In the genomic region with DNA sequence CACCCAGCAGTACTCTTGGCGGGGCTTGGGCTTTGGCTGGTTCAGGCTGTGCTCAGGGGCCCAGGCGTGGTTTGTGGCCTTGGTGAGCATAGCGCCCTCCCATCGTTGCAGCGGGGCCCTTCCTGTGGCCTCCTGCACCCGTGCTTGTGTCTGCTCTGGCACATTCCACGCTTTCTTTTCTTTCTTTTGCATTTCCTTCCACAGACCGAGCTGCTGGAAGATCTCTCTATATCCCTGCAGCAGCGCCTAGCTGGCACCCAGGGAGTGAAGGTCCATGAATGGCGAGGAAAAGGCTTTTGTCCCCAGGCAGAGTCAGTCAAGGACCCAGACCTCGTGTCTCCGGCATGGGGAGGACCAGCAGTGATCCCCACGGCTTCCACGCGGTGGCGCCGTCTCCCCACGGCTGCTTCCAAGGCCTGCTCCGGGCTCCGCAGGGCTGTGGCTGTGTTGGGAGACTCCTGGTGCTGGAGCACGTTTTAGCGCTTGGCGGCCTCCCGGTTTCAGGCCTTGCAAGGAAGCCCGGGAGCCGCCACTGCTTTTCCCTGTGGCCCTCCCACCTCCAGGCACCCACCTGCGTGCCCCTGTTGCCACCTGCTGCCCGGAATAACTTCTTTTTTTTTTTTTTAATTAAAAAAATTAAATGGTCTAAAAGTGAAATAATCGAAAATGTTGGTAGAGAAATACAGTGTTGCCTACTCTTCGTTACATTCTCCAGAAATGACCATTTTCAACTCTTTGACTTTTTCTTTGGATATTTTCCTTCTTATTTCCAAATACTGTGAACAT, we compare ENCODE assay signal across 8 cellular contexts. TPM values are rescaled to one million over a fixed set of nuclear protein-coding genes. Genes with fewer than 3 reads are reported as not detected.
DNase-seq lines count a peak whose midpoint lies in the region; ATAC-seq and TF ChIP-seq lines count a peak whose summit lies in the region.

No MANE protein-coding gene starts in this region.

- no peak overlapping the region for H3K9ac ChIP-seq in colonic mucosa (ENCODE audit: low read depth in 2 of 2, low read length in 2 of 2)
- no peak overlapping the region for H3K9ac ChIP-seq in liver (ENCODE audit: low read depth in 1 of 2, low read length in 2 of 2)

- peak overlapping the region; percentile 71 for H3K27ac Mint-ChIP-seq in activated CD4-positive, alpha-beta T cell treated with anti-CD3 and anti-CD28 coated beads, Interleukin-2, amount 10 ng/mL, durations not matched to agents 24 days and 14 days

- WGBS in liver: 26% methylated on average over 30 of the region's 30 CpGs

- intact Hi-C loops in activated CD4-positive, alpha-beta T cell treated with anti-CD3 and anti-CD28 coated beads, Interleukin-2, amount 10 ng/mL, durations not matched to agents 24 days and 14 days (cut with micrococcal nuclease): no loop called here
- intact Hi-C loops in colonic mucosa (cut with DNase I): loop anchor here (10.0 kb wide), 2 partner anchors 225 to 365 kb away; no protein-coding TSS in a partner anchor

- H3K36me3 Mint-ChIP-seq in activated CD4-positive, alpha-beta T cell treated with anti-CD3 and anti-CD28 coated beads, Interleukin-2, amount 10 ng/mL, durations not matched to agents 24 days and 14 days (ENCODE audit: low read depth): no peaks in the 10 kb centered on the region

- H3K27me3 ChIP-seq in colonic mucosa (no peaks in the 10 kb centered on the region), liver (ENCODE audit: control insufficient read depth in 4 of 4, insufficient read depth in 4 of 4, low read length in 3 of 4) (no peaks in the 10 kb centered on the region)

- peak overlapping the region; percentile 47 for H3K4me3 Mint-ChIP-seq in activated CD4-positive, alpha-beta T cell treated with anti-CD3 and anti-CD28 coated beads, Interleukin-2, amount 10 ng/mL, durations not matched to agents 24 days and 14 days

- TF ChIP-seq RAD21 in liver (IDR thresholded peaks at IDR 0.05): peak; percentile 98 to 99

- peaks cover 8% of the 10 kb centered on the region for H3K27me3 Mint-ChIP-seq in activated CD4-positive, alpha-beta T cell treated with anti-CD3 and anti-CD28 coated beads, Interleukin-2, amount 10 ng/mL, durations not matched to agents 24 days and 14 days

- TF ChIP-seq CTCF in GM12872 (IDR thresholded peaks at IDR 0.05; ENCODE audit: insufficient read depth, low read depth, low read length) (peak; percentile 92), colonic mucosa (IDR thresholded peaks at IDR 0.05) (peak; percentile 89), liver (IDR thresholded peaks at IDR 0.05; ENCODE audit: low read depth, low read length, missing input control) (peak; percentile 94)

- H3K4me1 ChIP-seq in colonic mucosa (no peaks in the 10 kb centered on the region), liver (ENCODE audit: control insufficient read depth in 4 of 4, insufficient read depth in 4 of 4, low read length in 3 of 4) (peaks cover 0 to 3% (median 0%) of the 10 kb centered on the region in 4 donors)

- H3K4me3 ChIP-seq in colonic mucosa (no peak overlapping the region), liver (ENCODE audit: low read depth in 1 of 3, low read length in 3 of 3) (no peak overlapping the region)

- peak; percentile 15 for DNase-seq in NCI-H510A (lab: John Stamatoyannopoulos, UW)
- peak; percentile 95 for DNase-seq in activated CD4-positive, alpha-beta T cell treated with anti-CD3 and anti-CD28 coated beads, Interleukin-2, amount 10 ng/mL, durations not matched to agents 24 days and 14 days
- DNase-seq in colonic mucosa: peak; percentile 80
- DNase-seq in stimulated activated CD4-positive, alpha-beta T cell treated with anti-CD3 and anti-CD28 coated beads, TNF-alpha, amount 100 ng/mL, for 1 hour (ENCODE audit: low read depth in 3 of 3, low spot score in 1 of 3): peak; percentile 9 to 61 (median 33)

- H3K27ac ChIP-seq in colonic mucosa (no peak overlapping the region), liver (ENCODE audit: low read depth in 1 of 2, low read length in 2 of 2) (no peak overlapping the region)

- H3K9me3 Mint-ChIP-seq in activated CD4-positive, alpha-beta T cell treated with anti-CD3 and anti-CD28 coated beads, Interleukin-2, amount 10 ng/mL, durations not matched to agents 24 days and 14 days: no peaks in the 10 kb centered on the region

- peak; percentile 76 for ATAC-seq in HG02852 (IDR thresholded peaks at IDR 0.05; ENCODE audit: unreplicated experiment)
- ATAC-seq in HG03457 (IDR thresholded peaks at IDR 0.05; ENCODE audit: unreplicated experiment): no peak

- no peaks in the 10 kb centered on the region for H3K9me3 ChIP-seq in colonic mucosa
- no peaks in the 10 kb centered on the region for H3K9me3 ChIP-seq in liver (ENCODE audit: control insufficient read depth in 4 of 4, low read length in 3 of 4)

- H3K4me1 Mint-ChIP-seq in activated CD4-positive, alpha-beta T cell treated with anti-CD3 and anti-CD28 coated beads, Interleukin-2, amount 10 ng/mL, durations not matched to agents 24 days and 14 days: peaks cover 13% of the 10 kb centered on the region

- H3K36me3 ChIP-seq in colonic mucosa: no peaks in the 10 kb centered on the region
- H3K36me3 ChIP-seq in liver (ENCODE audit: control insufficient read depth in 4 of 4, insufficient read depth in 3 of 4, low read depth in 1 of 4, low read length in 3 of 4): no peaks in the 10 kb centered on the region

TF ChIP-seq in liver, 16 proteins besides CTCF, POLR2A, EP300 and RAD21:
- TF ChIP-seq NR2F2 (IDR thresholded peaks at IDR 0.05) (no peak), YY1 (IDR thresholded peaks at IDR 0.05) (no peak), HNF4G (IDR thresholded peaks at IDR 0.05) (no peak), RXRA (IDR thresholded peaks at IDR 0.05) (no peak), GABPA (IDR thresholded peaks at IDR 0.05 in 1 of 2, conservative IDR thresholded peaks at IDR 0.05 in 1 of 2) (no peak), JUND (IDR thresholded peaks at IDR 0.05) (no peak)

RNA-seq across cellular contexts. Expression of a gene that starts 28.5 kb away (rescaled TPM):
- total RNA-seq in activated CD4-positive, alpha-beta T cell treated with anti-CD3 and anti-CD28 coated beads, Interleukin-2, amount 10 ng/mL, durations not matched to agents 24 days and 14 days: 10.2 and 11.2 TPM in 2 replicates
- 10 to 100 TPM; 27.2 to 31.3 TPM for total RNA-seq in colonic mucosa
- under 1 TPM; 0.23 to 0.50 TPM for total RNA-seq in liver
- under 1 TPM; 0.36 to 0.48 TPM for polyA plus RNA-seq in liver

RNA-seq across cellular contexts. Expression of a gene that starts 51.8 kb away (rescaled TPM):
- 0.16 and 0.28 TPM in 2 replicates for total RNA-seq in activated CD4-positive, alpha-beta T cell treated with anti-CD3 and anti-CD28 coated beads, Interleukin-2, amount 10 ng/mL, durations not matched to agents 24 days and 14 days
- total RNA-seq in colonic mucosa (under 1 TPM in 1 of 2 donors, not detected in 1; 0.13 TPM), liver (under 1 TPM in 1 of 2 donors, not detected in 1; 0.25 TPM)
- polyA plus RNA-seq in liver: 1 to 10 TPM in 1 of 2 donors, under 1 TPM in 1; 0.13 to 6.6 TPM

Comparison
In these comparisons a context has a peak if more than half of its experiments do, and no peak if none do; other contexts are left out.
1. DNase-seq: peak in every context shown above with its lines; median percentile 95 in activated CD4-positive, alpha-beta T cell treated with anti-CD3 and anti-CD28 coated beads, Interleukin-2, amount 10 ng/mL, durations not matched to agents 24 days and 14 days; 80 in colonic mucosa; 33 in stimulated activated CD4-positive, alpha-beta T cell treated with anti-CD3 and anti-CD28 coated beads, TNF-alpha, amount 100 ng/mL, for 1 hour; 15 in NCI-H510A.